23 cellular contexts compared by ENCODE assay signal in genomic region chr2:120711694-120712093, GRCh38. TPM values are rescaled to one million over a fixed set of nuclear protein-coding genes. Genes with fewer than 3 reads are reported as not detected.
"Had no signal": no experiment of that assay in that cellular context is flagged by ENCODE, and none has a peak within 500 bp of the region (broad histone marks: within the 10 kb centered on the region; RNA-seq: fewer than 3 reads in every experiment).

No MANE protein-coding gene starts in this region.

- H3K27ac ChIP-seq: left ventricle myocardium inferior, neutrophil, ovary, psoas muscle, right atrium auricular region, WERI-Rb-1 had no signal

- H3K4me3 Mint-ChIP-seq: activated naive CD8-positive, alpha-beta T cell treated with anti-CD3 and anti-CD28 coated beads for 36 hours; activated T-cell treated with anti-CD3 and anti-CD28 coated beads, Interleukin-2, amount 50 U/mL, for 24 hours; activated T-helper 17 cell treated with anti-CD3 and anti-CD28 coated beads, Interleukin-2, amount 50 U/mL, for 72 hours; natural killer cell treated with Interleukin-12 subunit alpha and Interleukin-12 subunit beta and Interleukin-15 and Interleukin-18, amount 100 ng/mL, for 72 hours had no signal

- H3K4me1 Mint-ChIP-seq: activated T-helper 17 cell treated with anti-CD3 and anti-CD28 coated beads, Interleukin-2, amount 50 U/mL, for 72 hours had no signal

- H3K4me1 ChIP-seq: psoas muscle, right atrium auricular region had no signal

- H3K36me3 ChIP-seq: left ventricle myocardium inferior, neutrophil, ovary, right atrium auricular region, WERI-Rb-1 had no signal

- H3K27ac Mint-ChIP-seq: activated naive CD8-positive, alpha-beta T cell treated with anti-CD3 and anti-CD28 coated beads for 36 hours; activated T-cell treated with anti-CD3 and anti-CD28 coated beads, Interleukin-2, amount 50 U/mL, for 24 hours; activated T-helper 17 cell treated with anti-CD3 and anti-CD28 coated beads, Interleukin-2, amount 50 U/mL, for 72 hours; natural killer cell treated with Interleukin-12 subunit alpha and Interleukin-12 subunit beta and Interleukin-15 and Interleukin-18, amount 100 ng/mL, for 72 hours had no signal

- H3K36me3 Mint-ChIP-seq: activated naive CD8-positive, alpha-beta T cell treated with anti-CD3 and anti-CD28 coated beads for 36 hours; natural killer cell treated with Interleukin-12 subunit alpha and Interleukin-12 subunit beta and Interleukin-15 and Interleukin-18, amount 100 ng/mL, for 72 hours had no signal

- H3K4me3 ChIP-seq: left ventricle myocardium inferior, ovary, psoas muscle, right atrium auricular region had no signal

- DNase-seq: activated CD4-positive, alpha-beta T cell treated with anti-CD3 and anti-CD28 coated beads, Interleukin-2, amount 50 U/mL, for 4 hours; activated CD4-positive, CD25-positive, alpha-beta regulatory T cell treated with anti-CD3 and anti-CD28 coated beads, Interleukin-2, amount 50 U/mL, for 72 hours; activated CD8-positive, alpha-beta memory T cell treated with anti-CD3 and anti-CD28 coated beads for 24 hours; activated CD8-positive, alpha-beta memory T cell treated with anti-CD3 and anti-CD28 coated beads, Interleukin-2, amount 50 U/mL, for 4 hours; activated naive CD4-positive, alpha-beta T cell treated with Interleukin-2 at 50 U/mL for 16 hours; activated naive CD8-positive, alpha-beta T cell treated with anti-CD3 and anti-CD28 coated beads for 36 hours; activated T-cell treated with anti-CD3 and anti-CD28 coated beads, Interleukin-2, amount 50 U/mL, for 24 hours; dermis blood vessel endothelial cell; effector CD8-positive, alpha-beta T cell; foreskin melanocyte; left ventricle myocardium inferior; midbrain; psoas muscle; stimulated activated CD4-positive, alpha-beta T cell treated with anti-CD3 and anti-CD28 coated beads, Interleukin-4, amount 100 ng/mL, for 24 hours; stimulated activated naive CD4-positive, alpha-beta T cell treated with Interleukin-2 at 50 U/mL for 16 hours; T-helper 1 cell had no signal

- ATAC-seq: activated T-helper 17 cell treated with anti-CD3 and anti-CD28 coated beads, Interleukin-2, amount 50 U/mL, for 72 hours; natural killer cell treated with Interleukin-12 subunit alpha and Interleukin-12 subunit beta and Interleukin-15 and Interleukin-18, amount 100 ng/mL, for 72 hours; psoas muscle had no signal

- H3K9me3 Mint-ChIP-seq: activated naive CD8-positive, alpha-beta T cell treated with anti-CD3 and anti-CD28 coated beads for 36 hours; activated T-cell treated with anti-CD3 and anti-CD28 coated beads, Interleukin-2, amount 50 U/mL, for 24 hours; activated T-helper 17 cell treated with anti-CD3 and anti-CD28 coated beads, Interleukin-2, amount 50 U/mL, for 72 hours; natural killer cell treated with Interleukin-12 subunit alpha and Interleukin-12 subunit beta and Interleukin-15 and Interleukin-18, amount 100 ng/mL, for 72 hours had no signal

- FAIRE-seq: TTC549 had no signal

- H3K27me3 ChIP-seq: ovary, right atrium auricular region had no signal

- H3K9me3 ChIP-seq: left ventricle myocardium inferior, neutrophil, ovary, psoas muscle, right atrium auricular region had no signal

RNA-seq across cellular contexts. Expression of gene GLI2, which starts 24.0 kb away (rescaled TPM):
- total RNA-seq: activated naive CD8-positive, alpha-beta T cell treated with anti-CD3 and anti-CD28 coated beads for 36 hours; activated T-helper 17 cell treated with anti-CD3 and anti-CD28 coated beads, Interleukin-2, amount 50 U/mL, for 72 hours had no signal
